In the genomic region with DNA sequence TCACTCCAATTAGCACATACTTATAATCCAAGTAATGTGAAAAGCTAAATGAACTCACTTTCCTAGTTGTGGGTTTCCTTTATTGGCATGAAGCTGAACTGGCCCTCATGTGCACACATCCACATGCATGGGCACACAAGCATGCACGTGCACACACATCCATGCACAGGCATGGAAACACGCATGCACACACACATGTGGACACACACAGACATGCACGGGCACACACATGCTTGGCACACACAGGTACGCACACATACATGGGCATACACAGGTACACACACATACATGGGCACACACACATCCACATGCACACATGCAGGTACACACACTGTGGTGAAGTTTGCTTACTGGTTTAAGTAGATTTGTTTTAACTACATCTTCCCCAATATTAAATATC, we compare ENCODE assay signal across 24 cellular contexts. TPM values are rescaled to one million over a fixed set of nuclear protein-coding genes. Genes with fewer than 3 reads are reported as not detected.
"Had no signal": no experiment of that assay in that cellular context is flagged by ENCODE, and none has a peak within 500 bp of the region (broad histone marks: within the 10 kb centered on the region; RNA-seq: fewer than 3 reads in every experiment).

No MANE protein-coding gene starts in this region.

- H3K9me3 Mint-ChIP-seq: activated CD8-positive, alpha-beta T cell treated with anti-CD3 and anti-CD28 coated beads for 36 hours; activated naive CD4-positive, alpha-beta T cell treated with anti-CD3 and anti-CD28 coated beads, Interleukin-2, amount 10 ng/mL, durations not matched to agents 7 days and 5 days; activated naive CD8-positive, alpha-beta T cell treated with anti-CD3 and anti-CD28 coated beads for 36 hours; activated T-cell treated with anti-CD3 and anti-CD28 coated beads, Interleukin-2, amount 50 U/mL, for 72 hours; activated T-helper 2 cell treated with anti-CD3 and anti-CD28 coated beads, Interferon-gamma antibody, Interleukin-2, Interleukin-4, amounts not matched to agents 10 μg/mL and 5 μg/mL and 100 μg/mL, durations not matched to agents 14 hours and 24 hours and 36 hours had no signal

- H3K27ac Mint-ChIP-seq: activated CD8-positive, alpha-beta T cell treated with anti-CD3 and anti-CD28 coated beads for 36 hours; activated naive CD4-positive, alpha-beta T cell treated with anti-CD3 and anti-CD28 coated beads, Interleukin-2, amount 10 ng/mL, durations not matched to agents 7 days and 5 days; activated naive CD8-positive, alpha-beta T cell treated with anti-CD3 and anti-CD28 coated beads for 36 hours; activated T-cell treated with anti-CD3 and anti-CD28 coated beads, Interleukin-2, amount 50 U/mL, for 72 hours; activated T-helper 2 cell treated with anti-CD3 and anti-CD28 coated beads, Interferon-gamma antibody, Interleukin-2, Interleukin-4, amounts not matched to agents 10 μg/mL and 5 μg/mL and 100 μg/mL, durations not matched to agents 14 hours and 24 hours and 36 hours; T-helper 17 cell had no signal

- ATAC-seq: activated CD8-positive, alpha-beta T cell treated with anti-CD3 and anti-CD28 coated beads for 36 hours; activated T-cell treated with anti-CD3 and anti-CD28 coated beads, Interleukin-2, amount 50 U/mL, for 72 hours; T-helper 17 cell had no signal

- H3K4me3 Mint-ChIP-seq: activated CD8-positive, alpha-beta T cell treated with anti-CD3 and anti-CD28 coated beads for 36 hours; activated naive CD4-positive, alpha-beta T cell treated with anti-CD3 and anti-CD28 coated beads, Interleukin-2, amount 10 ng/mL, durations not matched to agents 7 days and 5 days; activated naive CD8-positive, alpha-beta T cell treated with anti-CD3 and anti-CD28 coated beads for 36 hours; activated T-cell treated with anti-CD3 and anti-CD28 coated beads, Interleukin-2, amount 50 U/mL, for 72 hours; T-helper 17 cell had no signal

- DNase-seq: activated CD4-positive, alpha-beta T cell treated with anti-CD3 and anti-CD28 coated beads for 4 hours; activated CD8-positive, alpha-beta memory T cell treated with anti-CD3 and anti-CD28 coated beads, Interleukin-2, amount 50 U/mL, for 4 hours; activated CD8-positive, alpha-beta T cell treated with anti-CD3 and anti-CD28 coated beads for 36 hours; activated gamma-delta T cell treated with Interleukin-2 at 50 U/mL for 16 hours; activated naive CD4-positive, alpha-beta T cell treated with anti-CD3 and anti-CD28 coated beads, Interleukin-2, amount 10 ng/mL, durations not matched to agents 7 days and 5 days; activated naive CD8-positive, alpha-beta T cell treated with anti-CD3 and anti-CD28 coated beads for 36 hours; activated T-cell treated with anti-CD3 and anti-CD28 coated beads, Interleukin-2, amount 50 U/mL, for 72 hours; anterior cingulate cortex; Karpas-422; MM.1S; NCI-H1105 treated with DMSO at 0.1 percent for 48 hours; NCI-H1694; NCI-H2029; NCI-H2107; NCI-H2171 treated with DMSO at 0.1 percent for 48 hours; NCI-H226; NCI-H526; NCI-H774; SIG-M5; T-helper 17 cell; T-helper 9 cell had no signal

- H3K4me1 Mint-ChIP-seq: activated naive CD4-positive, alpha-beta T cell treated with anti-CD3 and anti-CD28 coated beads, Interleukin-2, amount 10 ng/mL, durations not matched to agents 7 days and 5 days had no signal

- H3K36me3 Mint-ChIP-seq: activated naive CD4-positive, alpha-beta T cell treated with anti-CD3 and anti-CD28 coated beads, Interleukin-2, amount 10 ng/mL, durations not matched to agents 7 days and 5 days; activated naive CD8-positive, alpha-beta T cell treated with anti-CD3 and anti-CD28 coated beads for 36 hours had no signal

- H3K27me3 Mint-ChIP-seq: activated CD8-positive, alpha-beta T cell treated with anti-CD3 and anti-CD28 coated beads for 36 hours; activated naive CD4-positive, alpha-beta T cell treated with anti-CD3 and anti-CD28 coated beads, Interleukin-2, amount 10 ng/mL, durations not matched to agents 7 days and 5 days; activated naive CD8-positive, alpha-beta T cell treated with anti-CD3 and anti-CD28 coated beads for 36 hours had no signal

RNA-seq across cellular contexts. Expression of a gene that starts 23.8 kb away (rescaled TPM):
- total RNA-seq: activated CD8-positive, alpha-beta T cell treated with anti-CD3 and anti-CD28 coated beads for 36 hours; activated naive CD8-positive, alpha-beta T cell treated with anti-CD3 and anti-CD28 coated beads for 36 hours; activated T-cell treated with anti-CD3 and anti-CD28 coated beads, Interleukin-2, amount 50 U/mL, for 72 hours; activated T-helper 2 cell treated with anti-CD3 and anti-CD28 coated beads, Interferon-gamma antibody, Interleukin-2, Interleukin-4, amounts not matched to agents 10 μg/mL and 5 μg/mL and 100 μg/mL, durations not matched to agents 14 hours and 24 hours and 36 hours; NCI-H460; OCI-LY7; T-helper 17 cell had no signal
